In the genomic region with DNA sequence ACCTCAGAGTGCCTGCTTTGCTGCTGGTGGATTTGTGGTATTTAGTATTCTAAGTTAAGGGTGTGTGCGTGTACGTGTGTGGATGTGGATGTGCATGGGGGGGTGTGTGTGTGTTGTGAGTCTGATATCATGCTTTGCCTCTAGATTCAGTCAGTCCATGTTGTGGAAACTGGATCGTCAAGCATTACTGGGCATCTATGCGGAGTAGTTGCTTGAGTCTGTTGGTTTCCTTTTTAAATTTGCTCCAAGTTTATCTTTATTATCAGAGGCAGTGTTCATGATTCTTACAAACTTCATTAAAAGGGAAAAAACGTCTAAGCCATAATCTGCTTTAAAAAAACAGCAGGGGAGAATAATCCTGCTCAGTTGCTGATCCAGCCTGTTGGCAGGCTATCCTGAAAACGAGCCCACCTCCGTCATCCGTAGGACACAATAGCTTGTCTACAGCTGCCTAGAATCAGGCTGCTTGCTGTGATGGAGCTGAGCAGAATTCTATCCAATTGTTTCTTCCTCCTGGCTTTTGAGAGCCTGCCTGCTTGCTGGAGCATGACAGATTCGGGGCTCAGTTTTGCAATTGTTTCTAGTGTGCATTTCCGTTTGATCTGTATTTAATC, we compare ENCODE assay signal across 10 cellular contexts. TPM values are rescaled to one million over a fixed set of nuclear protein-coding genes. Genes with fewer than 3 reads are reported as not detected.
A peak's percentile ranks its signal among the peaks of the same experiment; 100 is the strongest.
DNase-seq lines count a peak whose midpoint lies in the region; ATAC-seq, FAIRE-seq and TF ChIP-seq lines count a peak whose summit lies in the region.
"Had no signal": no experiment of that assay in that cellular context is flagged by ENCODE, and none has a peak within 500 bp of the region (broad histone marks: within the 10 kb centered on the region; RNA-seq: fewer than 3 reads in every experiment).

No MANE protein-coding gene starts in this region.

- no peak overlapping the region for H3K4me2 ChIP-seq in mesenchymal stem cell (ENCODE audit: low read length, poor library complexity, severe bottlenecking)
- no peak overlapping the region for H3K4me2 ChIP-seq in SK-N-SH
- H3K4me2 ChIP-seq: smooth muscle cell had no signal

- CTCF ChIA-PET in SK-N-SH (lab: Yijun Ruan, JAX): interaction anchor here (1.2 to 14.0 kb wide), 2 partner anchors 374 kb away, joined by 9 to 160 read pairs; no protein-coding TSS in a partner anchor
- CTCF ChIA-PET in activated CD4-positive, alpha-beta memory T cell treated with anti-CD3 and anti-CD28 coated beads for 36 hours (lab: Charles Lee): no interaction called here

- no peak overlapping the region for H3K4me3 Mint-ChIP-seq in activated CD4-positive, alpha-beta memory T cell treated with anti-CD3 and anti-CD28 coated beads for 36 hours

- no peak overlapping the region for H2BK12ac ChIP-seq in mesenchymal stem cell (ENCODE audit: low read length in 2 of 2)

- H3K4me1 ChIP-seq in mesenchymal stem cell (ENCODE audit: control insufficient read depth, insufficient read depth, low read depth, low read length) (peaks cover 6% of the 10 kb centered on the region), SK-N-SH (ENCODE audit: control insufficient read depth in 1 of 2, insufficient read depth in 2 of 2, low read depth in 1 of 2, low read length in 1 of 2) (peaks cover 6 to 51% of the 10 kb centered on the region in 2 experiments; a peak in 2 of 4 replicates)

- peak; percentile 83 for FAIRE-seq in D721Med (lab: Jason Lieb, UNC)

- no peaks in the 10 kb centered on the region for H3K9me3 ChIP-seq in mesenchymal stem cell (ENCODE audit: control insufficient read depth, low read length)
- no peaks in the 10 kb centered on the region for H3K9me3 ChIP-seq in SK-N-SH

- H3K4me1 Mint-ChIP-seq in activated CD4-positive, alpha-beta memory T cell treated with anti-CD3 and anti-CD28 coated beads for 36 hours (ENCODE audit: low read depth): peaks cover 3% of the 10 kb centered on the region

- H2BK120ac ChIP-seq in mesenchymal stem cell (ENCODE audit: low read depth, low read length): no peak overlapping the region

- H3K36me3 ChIP-seq in mesenchymal stem cell (ENCODE audit: control insufficient read depth in 1 of 2, insufficient read depth in 2 of 2, low read depth in 1 of 2, low read length in 2 of 2): no peaks in the 10 kb centered on the region
- H3K36me3 ChIP-seq in SK-N-SH (replicated peaks in 1 of 2; ENCODE audit: control insufficient read depth in 1 of 2, insufficient read depth in 2 of 2, low read length in 1 of 2): no peaks in the 10 kb centered on the region

- no peak overlapping the region for H3K27ac Mint-ChIP-seq in activated CD4-positive, alpha-beta memory T cell treated with anti-CD3 and anti-CD28 coated beads for 36 hours

- H3K4ac ChIP-seq in mesenchymal stem cell (ENCODE audit: low read depth in 1 of 2, low read length in 2 of 2): no peak overlapping the region

- no peak overlapping the region for H2AK5ac ChIP-seq in mesenchymal stem cell (ENCODE audit: low read length, severe bottlenecking)

- H2BK5ac ChIP-seq in mesenchymal stem cell (ENCODE audit: low read depth, low read length, poor library complexity, severe bottlenecking): no peak overlapping the region

- H3K23ac ChIP-seq in mesenchymal stem cell (ENCODE audit: low read length in 2 of 2): no peak overlapping the region

- H3K27me3 ChIP-seq in mesenchymal stem cell (ENCODE audit: control insufficient read depth in 1 of 2, insufficient read depth in 1 of 2, low read length in 2 of 2) (peaks cover 0 to 7% of the 10 kb centered on the region in 2 experiments), SK-N-SH (ENCODE audit: insufficient read depth) (no peaks in the 10 kb centered on the region)

- H3K9ac ChIP-seq in mesenchymal stem cell (ENCODE audit: low read length): peak overlapping the region; percentile 40
- H3K9ac ChIP-seq in SK-N-SH: no peak overlapping the region

- no peak overlapping the region for H2BK15ac ChIP-seq in mesenchymal stem cell (ENCODE audit: low read depth, poor library complexity, severe bottlenecking)

- no peak for ATAC-seq in GM21737 (IDR thresholded peaks at IDR 0.05; ENCODE audit: unreplicated experiment)

- H3F3A ChIP-seq in SK-N-SH (replicated peaks; ENCODE audit: insufficient read depth): no peaks in the 10 kb centered on the region

- 69% methylated on average over 8 of the region's 10 CpGs for whole genome bisulfite sequencing in mesenchymal stem cell
- 67% methylated on average over 10 of the region's 10 CpGs for WGBS in SK-N-SH (ENCODE audit: low lambda C conversion rate)

- no peak overlapping the region for H3K14ac ChIP-seq in mesenchymal stem cell (ENCODE audit: low read length in 2 of 2)

- no peaks in the 10 kb centered on the region for H3K9me2 ChIP-seq in SK-N-SH

- no peak overlapping the region for H3K18ac ChIP-seq in mesenchymal stem cell (ENCODE audit: low read depth in 1 of 2, low read length in 2 of 2)

- TF ChIP-seq EP300 in SK-N-SH (IDR thresholded peaks at IDR 0.05; ENCODE audit: borderline replicate concordance in 1 of 2, low read depth in 1 of 2, low read length in 1 of 2): no peak

- H3K79me1 ChIP-seq in mesenchymal stem cell (replicated peaks; ENCODE audit: low read length, poor library complexity, severe bottlenecking): peaks cover 33% of the 10 kb centered on the region

- peaks cover 85% of the 10 kb centered on the region for H4K20me1 ChIP-seq in SK-N-SH (ENCODE audit: insufficient read depth)

- H2AFZ ChIP-seq in mesenchymal stem cell (ENCODE audit: low read depth, low read length) (no peak overlapping the region), SK-N-SH (ENCODE audit: low read depth) (no peak overlapping the region)

- no peaks in the 10 kb centered on the region for H3K36me3 Mint-ChIP-seq in activated CD4-positive, alpha-beta memory T cell treated with anti-CD3 and anti-CD28 coated beads for 36 hours

- POLR2A ChIA-PET in SK-N-SH (lab: Yijun Ruan, JAX): no interaction called here
- POLR2A ChIA-PET in activated CD4-positive, alpha-beta memory T cell treated with anti-CD3 and anti-CD28 coated beads for 36 hours (lab: Charles Lee): no interaction called here

- H3K27ac ChIP-seq in angular gyrus (ENCODE audit: low read depth, low read length): peak overlapping the region; percentile 14
- no peak overlapping the region for H3K27ac ChIP-seq in mesenchymal stem cell (ENCODE audit: low read length, poor library complexity, severe bottlenecking)
- no peak overlapping the region for H3K27ac ChIP-seq in SK-N-SH (ENCODE audit: low read depth in 2 of 2, low read length in 1 of 2)

- TF ChIP-seq CTCF in D721Med (IDR thresholded peaks at IDR 0.05; ENCODE audit: insufficient read depth, missing control alignments) (no peak), SK-N-SH (IDR thresholded peaks at IDR 0.05) (no peak)

- no peak for TF ChIP-seq RAD21 in SK-N-SH (IDR thresholded peaks at IDR 0.05; ENCODE audit: low read length)

- H3K9me3 Mint-ChIP-seq in activated CD4-positive, alpha-beta memory T cell treated with anti-CD3 and anti-CD28 coated beads for 36 hours: no peaks in the 10 kb centered on the region
- H3K9me3 Mint-ChIP-seq: naive B cell had no signal

- peaks cover 39% of the 10 kb centered on the region for H3K27me3 Mint-ChIP-seq in activated CD4-positive, alpha-beta memory T cell treated with anti-CD3 and anti-CD28 coated beads for 36 hours

- H3K4me3 ChIP-seq in mesenchymal stem cell (ENCODE audit: insufficient read depth in 1 of 2, low read depth in 1 of 2, low read length in 2 of 2) (peak overlapping the region in 1 of 2 experiments; percentile 20), SK-N-SH (ENCODE audit: low read depth in 2 of 2, low read length in 1 of 2) (no peak overlapping the region)
- H3K4me3 ChIP-seq: smooth muscle cell had no signal

- H4K8ac ChIP-seq in mesenchymal stem cell (ENCODE audit: low read length): no peak overlapping the region

- H3K79me2 ChIP-seq in SK-N-SH (ENCODE audit: insufficient read depth): peaks cover 87% of the 10 kb centered on the region

- H4K91ac ChIP-seq in mesenchymal stem cell (ENCODE audit: low read length): no peak overlapping the region

- no peak for DNase-seq in D721Med (ENCODE audit: insufficient read length, low spot score)
- DNase-seq in NCI-H1105 (lab: John Stamatoyannopoulos, UW): peak; percentile 53
- DNase-seq in mesenchymal stem cell: no peak
- DNase-seq in posterior vena cava (ENCODE audit: low spot score): no peak
- DNase-seq in SK-N-SH: no peak
- DNase-seq in activated CD4-positive, alpha-beta memory T cell treated with anti-CD3 and anti-CD28 coated beads for 36 hours: no peak
- DNase-seq: naive B cell had no signal

- intact Hi-C loops in posterior vena cava (cut with DNase I): no loop called here
- intact Hi-C loops in activated CD4-positive, alpha-beta memory T cell treated with anti-CD3 and anti-CD28 coated beads for 36 hours (cut with micrococcal nuclease): no loop called here

TF ChIP-seq in SK-N-SH, 30 proteins besides CTCF, POLR2A, EP300 and RAD21 (continues in another document):
- TF ChIP-seq, protein P1, sequence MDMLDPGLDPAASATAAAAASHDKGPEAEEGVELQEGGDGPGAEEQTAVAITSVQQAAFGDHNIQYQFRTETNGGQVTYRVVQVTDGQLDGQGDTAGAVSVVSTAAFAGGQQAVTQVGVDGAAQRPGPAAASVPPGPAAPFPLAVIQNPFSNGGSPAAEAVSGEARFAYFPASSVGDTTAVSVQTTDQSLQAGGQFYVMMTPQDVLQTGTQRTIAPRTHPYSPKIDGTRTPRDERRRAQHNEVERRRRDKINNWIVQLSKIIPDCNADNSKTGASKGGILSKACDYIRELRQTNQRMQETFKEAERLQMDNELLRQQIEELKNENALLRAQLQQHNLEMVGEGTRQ (IDR thresholded peaks at IDR 0.05; ENCODE audit: borderline replicate concordance, low read depth, low read length): no peak
- TF ChIP-seq NRF1 (IDR thresholded peaks at IDR 0.05; ENCODE audit: low read depth, low read length): no peak

RNA-seq across cellular contexts. Expression of a gene that starts 6.7 kb away (rescaled TPM):
- 23.7 TPM for polyA plus RNA-seq in mesenchymal stem cell (2013, experiment 1 of 2)
- polyA plus RNA-seq in mesenchymal stem cell (2013, experiment 2 of 2): 23.0 TPM
- 10 to 100 TPM; 10.1 to 14.1 TPM for total RNA-seq in posterior vena cava
- polyA plus RNA-seq in SK-N-SH (2012; rRNA removed): 1.3 and 1.9 TPM in 2 replicates
- polyA plus RNA-seq in SK-N-SH (2012; cell fraction: cytosol; rRNA removed): 0.99 and 1.5 TPM in 2 replicates
- polyA plus RNA-seq in SK-N-SH (2012; cell fraction: nucleus; rRNA removed): 3.5 and 3.8 TPM in 2 replicates
- total RNA-seq in activated CD4-positive, alpha-beta memory T cell treated with anti-CD3 and anti-CD28 coated beads for 36 hours: under 1 TPM; 0.33 to 0.34 TPM

Comparison
In these comparisons a context has a peak if more than half of its experiments do, and no peak if none do; other contexts are left out.
1. RNA of a gene that starts 6.7 kb away (total RNA-seq): 10.1 to 14.1 TPM in posterior vena cava; 0.33 to 0.34 TPM in activated CD4-positive, alpha-beta memory T cell treated with anti-CD3 and anti-CD28 coated beads for 36 hours; every median in the first group is over 4 times any median in the second.